ENCODE assay signal across 10 cellular contexts in the genomic region with DNA sequence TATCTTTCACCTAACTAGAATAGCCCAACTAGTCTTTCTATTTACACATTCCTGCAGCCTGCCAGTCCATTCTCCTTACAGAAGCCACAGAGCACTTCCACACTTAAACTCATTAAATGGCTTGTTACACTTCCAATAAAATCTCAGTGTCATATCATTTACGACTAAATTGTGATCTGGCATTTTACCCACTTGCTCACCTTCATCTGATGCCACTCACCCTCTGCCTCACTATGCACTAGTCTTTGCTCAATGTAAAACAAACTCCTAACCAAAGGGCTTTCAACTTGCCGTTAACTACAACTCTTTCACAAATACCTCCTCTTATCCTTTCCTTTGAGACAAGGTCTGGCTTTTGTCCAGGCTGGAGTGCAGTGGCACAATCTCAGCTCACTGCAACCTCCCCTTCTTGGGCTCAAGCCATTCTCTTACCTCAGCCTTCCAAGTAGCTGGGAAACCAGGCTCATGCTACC. TPM values are rescaled to one million over a fixed set of nuclear protein-coding genes. Genes with fewer than 3 reads are reported as not detected.
A peak's percentile ranks its signal among the peaks of the same experiment; 100 is the strongest.
DNase-seq lines count a peak whose midpoint lies in the region; ATAC-seq and TF ChIP-seq lines count a peak whose summit lies in the region.
"Had no signal": no experiment of that assay in that cellular context is flagged by ENCODE, and none has a peak within 500 bp of the region (broad histone marks: within the 10 kb centered on the region; RNA-seq: fewer than 3 reads in every experiment).

No MANE protein-coding gene starts in this region.

- no peak overlapping the region for H3K18ac ChIP-seq in IMR-90 (ENCODE audit: low read depth, low read length)

- no peak overlapping the region for H2AK9ac ChIP-seq in IMR-90 (replicated peaks; ENCODE audit: low read depth, low read length, poor library complexity)

- intact Hi-C loops in IMR-90 (cut with micrococcal nuclease): no loop called here
- intact Hi-C loops in sciatic nerve (cut with DNase I): no loop called here

- no peak overlapping the region for H3K4me2 ChIP-seq in IMR-90 (ENCODE audit: low read depth, low read length)

- H2AK5ac ChIP-seq in IMR-90 (ENCODE audit: low read depth, low read length): no peak overlapping the region

- H3K36me3 ChIP-seq in IMR-90 (ENCODE audit: control insufficient read depth, insufficient read depth, low read length): 0 out of 2 replicates have a peak, but pooled peaks cover 4% of the 10 kb centered on the region
- H3K36me3 ChIP-seq in right atrium auricular region: peaks cover 11% of the 10 kb centered on the region
- no peaks in the 10 kb centered on the region for H3K36me3 ChIP-seq in H7 (replicated peaks; ENCODE audit: control insufficient read depth, insufficient read depth, low read length)

- dilution Hi-C loops in IMR-90 (cut with HindIII; ENCODE audit: low sequenced_read_pairs, unreplicated experiment): no loop called here

- H3K4me3 ChIP-seq in IMR-90 (ENCODE audit: insufficient read depth, low read depth, low read length): no peak overlapping the region
- H3K4me3 ChIP-seq in right atrium auricular region: no peak overlapping the region
- no peak overlapping the region for H3K4me3 ChIP-seq in H7 (ENCODE audit: insufficient read depth, low read depth, low read length)

- TF ChIP-seq CTCF in IMR-90 (conservative IDR thresholded peaks at IDR 0.05; ENCODE audit: low read depth, low read length) (no peak), right atrium auricular region (IDR thresholded peaks at IDR 0.05) (no peak)

- peaks cover 7% of the 10 kb centered on the region for H3K9me1 ChIP-seq in IMR-90 (ENCODE audit: insufficient read depth, low read length)

- H2AFZ ChIP-seq in IMR-90 (replicated peaks; ENCODE audit: low read length, poor library complexity): no peak overlapping the region

- POLR2A ChIA-PET in IMR-90 (lab: Charles Lee; ENCODE audit: unreplicated experiment): no interaction called here

- no peak overlapping the region for H3K56ac ChIP-seq in IMR-90 (ENCODE audit: extremely low read depth, insufficient read depth, low read length)

- ATAC-seq in IMR-90 (ENCODE audit: low read depth) (no peak; the same call in 1 of the 2 replicates), sciatic nerve (peak; percentile 63), HG03565 (IDR thresholded peaks at IDR 0.05; ENCODE audit: unreplicated experiment) (no peak)
- ATAC-seq: stimulated activated naive CD8-positive, alpha-beta T cell treated with anti-CD3 and anti-CD28 coated beads, Interleukin-15, amount 100 ng/mL, for 72 hours had no signal

- no peaks in the 10 kb centered on the region for H3K27me3 ChIP-seq in IMR-90 (ENCODE audit: control insufficient read depth, insufficient read depth, low read length)
- H3K27me3 ChIP-seq in right atrium auricular region: no peaks in the 10 kb centered on the region
- H3K27me3 ChIP-seq in H7 (ENCODE audit: control insufficient read depth, insufficient read depth, low read length): no peaks in the 10 kb centered on the region

- H3K23ac ChIP-seq in IMR-90 (ENCODE audit: low read depth, low read length): no peak overlapping the region

- no TSS peak for BruUV-seq in IMR-90 (replicated peaks; lab: Mats Ljungman, UMichigan)

- no peak overlapping the region for H3K9ac ChIP-seq in IMR-90 (ENCODE audit: low read depth, low read length)

- H3K4me1 ChIP-seq in IMR-90 (ENCODE audit: control insufficient read depth, insufficient read depth, low read length) (peaks cover 3% of the 10 kb centered on the region), right atrium auricular region (peaks cover 0 to 19% of the 10 kb centered on the region in 2 donors)

- CTCF ChIA-PET in IMR-90 (lab: Yijun Ruan, JAX): no interaction called here

- H4K8ac ChIP-seq in IMR-90 (ENCODE audit: low read depth in 2 of 2, low read length in 2 of 2): no peak overlapping the region

- no peak overlapping the region for H3K14ac ChIP-seq in IMR-90 (replicated peaks; ENCODE audit: low read depth, low read length)

- no peak overlapping the region for H4K91ac ChIP-seq in IMR-90 (ENCODE audit: insufficient read depth, low read depth, low read length)

- H2BK15ac ChIP-seq in IMR-90 (ENCODE audit: low read depth, low read length): no peak overlapping the region

- no peak for TF ChIP-seq POLR2A in IMR-90 (IDR thresholded peaks at IDR 0.05; ENCODE audit: low read depth, low read length)

- peak; percentile 55 for DNase-seq in IMR-90
- DNase-seq in amniotic epithelial cell (ENCODE audit: low read depth): peak; percentile 89
- DNase-seq in right atrium auricular region (ENCODE audit: low spot score): peak; percentile 78
- no peak for DNase-seq in sciatic nerve (ENCODE audit: low spot score)
- no peak for DNase-seq in H7
- no peak for DNase-seq in NCI-H128 (lab: John Stamatoyannopoulos, UW; ENCODE audit: unreplicated experiment)
- DNase-seq in LoVo (ENCODE audit: low spot score): no peak
- DNase-seq: DMS153; stimulated activated naive CD8-positive, alpha-beta T cell treated with anti-CD3 and anti-CD28 coated beads, Interleukin-15, amount 100 ng/mL, for 72 hours had no signal

- H3K4ac ChIP-seq in IMR-90 (ENCODE audit: low read depth, low read length): no peak overlapping the region

- no peak overlapping the region for H2BK120ac ChIP-seq in IMR-90 (ENCODE audit: low read depth, low read length)

- H3K27ac ChIP-seq in IMR-90 (ENCODE audit: insufficient read depth, low read length) (no peak overlapping the region), right atrium auricular region (peak overlapping the region in 1 of 2 donors; percentile 7)

- 56% methylated on average over 2 of the region's 2 CpGs; no CpG with 5 or more reads in 1 of the 2 experiments for WGBS in IMR-90 (ENCODE audit: extremely low coverage in 2 of 2, insufficient read length in 1 of 2), 2 experiments

- no peaks in the 10 kb centered on the region for H3K9me3 ChIP-seq in IMR-90 (ENCODE audit: control insufficient read depth, insufficient read depth, low read length)
- H3K9me3 ChIP-seq in right atrium auricular region: no peaks in the 10 kb centered on the region

- no peak overlapping the region for H2BK20ac ChIP-seq in IMR-90 (ENCODE audit: low read depth, low read length)

- no peak for TF ChIP-seq RAD21 in IMR-90 (IDR thresholded peaks at IDR 0.05; ENCODE audit: low read length)

- no peak overlapping the region for H4K5ac ChIP-seq in IMR-90 (ENCODE audit: low read depth, low read length)

- H3K79me1 ChIP-seq in IMR-90 (ENCODE audit: low read depth in 1 of 2, low read length in 2 of 2): peaks cover 16 to 39% of the 10 kb centered on the region in 2 experiments

- peaks cover 10% of the 10 kb centered on the region for H4K20me1 ChIP-seq in IMR-90 (ENCODE audit: insufficient read depth, low read length)

- H2BK5ac ChIP-seq in IMR-90 (ENCODE audit: low read depth, low read length, poor library complexity, severe bottlenecking): no peak overlapping the region

- in situ Hi-C loops in IMR-90 (cut with MboI; ENCODE audit: low sequenced_read_pairs): no loop called here

TF ChIP-seq in IMR-90, 13 proteins besides CTCF, POLR2A, EP300 and RAD21:
- TF ChIP-seq BHLHE40 (IDR thresholded peaks at IDR 0.05; ENCODE audit: low read depth, low read length) (no peak), FOS (IDR thresholded peaks at IDR 0.05; ENCODE audit: low read depth, low read length) (no peak), MAZ (IDR thresholded peaks at IDR 0.05; ENCODE audit: borderline replicate concordance, low read depth, low read length) (no peak), CHD1 (IDR thresholded peaks at IDR 0.05; ENCODE audit: low read depth, low read length) (no peak), MXI1 (IDR thresholded peaks at IDR 0.05; ENCODE audit: borderline replicate concordance, low read depth, low read length) (no peak), SMC3 (IDR thresholded peaks at IDR 0.05; ENCODE audit: low read depth, low read length) (no peak), MAFK (IDR thresholded peaks at IDR 0.05; ENCODE audit: low read depth, low read length) (no peak), CEBPB (IDR thresholded peaks at IDR 0.05; ENCODE audit: low read depth, low read length) (no peak), NFE2L2 (IDR thresholded peaks at IDR 0.05; ENCODE audit: low read depth, low read length) (no peak), RFX5 (IDR thresholded peaks at IDR 0.05; ENCODE audit: low read depth, low read length) (no peak), RCOR1 (IDR thresholded peaks at IDR 0.05; ENCODE audit: insufficient replicate concordance, low read length) (no peak)
- TF ChIP-seq, protein P1, sequence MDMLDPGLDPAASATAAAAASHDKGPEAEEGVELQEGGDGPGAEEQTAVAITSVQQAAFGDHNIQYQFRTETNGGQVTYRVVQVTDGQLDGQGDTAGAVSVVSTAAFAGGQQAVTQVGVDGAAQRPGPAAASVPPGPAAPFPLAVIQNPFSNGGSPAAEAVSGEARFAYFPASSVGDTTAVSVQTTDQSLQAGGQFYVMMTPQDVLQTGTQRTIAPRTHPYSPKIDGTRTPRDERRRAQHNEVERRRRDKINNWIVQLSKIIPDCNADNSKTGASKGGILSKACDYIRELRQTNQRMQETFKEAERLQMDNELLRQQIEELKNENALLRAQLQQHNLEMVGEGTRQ (IDR thresholded peaks at IDR 0.05; ENCODE audit: low read depth, low read length): no peak
- TF ChIP-seq, protein P2, sequence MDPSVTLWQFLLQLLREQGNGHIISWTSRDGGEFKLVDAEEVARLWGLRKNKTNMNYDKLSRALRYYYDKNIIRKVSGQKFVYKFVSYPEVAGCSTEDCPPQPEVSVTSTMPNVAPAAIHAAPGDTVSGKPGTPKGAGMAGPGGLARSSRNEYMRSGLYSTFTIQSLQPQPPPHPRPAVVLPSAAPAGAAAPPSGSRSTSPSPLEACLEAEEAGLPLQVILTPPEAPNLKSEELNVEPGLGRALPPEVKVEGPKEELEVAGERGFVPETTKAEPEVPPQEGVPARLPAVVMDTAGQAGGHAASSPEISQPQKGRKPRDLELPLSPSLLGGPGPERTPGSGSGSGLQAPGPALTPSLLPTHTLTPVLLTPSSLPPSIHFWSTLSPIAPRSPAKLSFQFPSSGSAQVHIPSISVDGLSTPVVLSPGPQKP (IDR thresholded peaks at IDR 0.05; ENCODE audit: borderline replicate concordance, low read depth, low read length): no peak

RNA-seq across cellular contexts. Expression of a gene that starts 24.1 kb away (rescaled TPM):
- total RNA-seq in IMR-90 (2012; rRNA removed): 14.2 and 17.8 TPM in 2 replicates
- 7.9 and 8.1 TPM in 2 replicates for polyA plus RNA-seq in IMR-90 (2012; rRNA removed)
- 3.3 and 5.3 TPM in 2 replicates for polyA plus RNA-seq in IMR-90 (2012; cell fraction: cytosol; rRNA removed)
- polyA plus RNA-seq in IMR-90 (2012; cell fraction: nucleus; rRNA removed; ENCODE audit: low replicate concordance): 4.4 and 19.4 TPM in 2 replicates
- total RNA-seq in right atrium auricular region: 10 to 100 TPM; 54.3 to 63.2 TPM
- 42.4 TPM for total RNA-seq in sciatic nerve
- total RNA-seq in H7 (2014; rRNA removed; shearing (Covaris generic)): 1.8 and 5.6 TPM in 2 replicates

Comparison
In these comparisons a context has a peak if more than half of its experiments do, and no peak if none do; other contexts are left out.
1. DNase-seq: peak in IMR-90 (single experiment), amniotic epithelial cell (single experiment) and right atrium auricular region (single experiment); none in sciatic nerve (single experiment), H7 (single experiment), NCI-H128 (single experiment) and LoVo (single experiment).